ENCODE assay signal across 7 cellular contexts in genomic region chr2:219251656-219252055, GRCh38. TPM values are rescaled to one million over a fixed set of nuclear protein-coding genes. Genes with fewer than 3 reads are reported as not detected.
DNase-seq lines count a peak whose midpoint lies in the region; ATAC-seq and TF ChIP-seq lines count a peak whose summit lies in the region.
"Had no signal": no experiment of that assay in that cellular context is flagged by ENCODE, and none has a peak within 500 bp of the region (broad histone marks: within the 10 kb centered on the region; RNA-seq: fewer than 3 reads in every experiment).

No MANE protein-coding gene starts in this region.

- peaks cover 56% of the 10 kb centered on the region for H3K36me3 Mint-ChIP-seq in activated CD4-positive, alpha-beta T cell treated with anti-CD3 and anti-CD28 coated beads for 36 hours (ENCODE audit: low read depth)
- no peaks in the 10 kb centered on the region for H3K36me3 Mint-ChIP-seq in chondrocyte (ENCODE audit: low read depth)
- peaks cover 78% of the 10 kb centered on the region for H3K36me3 Mint-ChIP-seq in stimulated activated effector memory CD8-positive, alpha-beta T cell treated with anti-CD3 and anti-CD28 coated beads, Interleukin-12 subunit alpha, Interleukin-12 subunit beta, amount 100 ng/mL, for 72 hours

- peak overlapping the region; percentile 93 for H3K27ac Mint-ChIP-seq in activated CD4-positive, alpha-beta T cell treated with anti-CD3 and anti-CD28 coated beads for 36 hours
- H3K27ac Mint-ChIP-seq in chondrocyte (ENCODE audit: unreplicated experiment): peak overlapping the region; percentile 86
- peak overlapping the region; percentile 83 for H3K27ac Mint-ChIP-seq in stimulated activated effector memory CD8-positive, alpha-beta T cell treated with anti-CD3 and anti-CD28 coated beads, Interleukin-12 subunit alpha, Interleukin-12 subunit beta, amount 100 ng/mL, for 72 hours

- CTCF ChIA-PET in activated CD4-positive, alpha-beta T cell treated with anti-CD3 and anti-CD28 coated beads for 36 hours (lab: Charles Lee): interaction anchor here (0.8 to 6.2 kb wide), 9 partner anchors 12 to 353 kb away, joined by 3 to 68 read pairs (median 4); partner anchors contain the start of genes ANKZF1, ATG9A, DNAJB2 and NHEJ1

- TF ChIP-seq CTCF in chondrocyte (IDR thresholded peaks at IDR 0.05): no peak

- DNase-seq in activated CD4-positive, alpha-beta T cell treated with anti-CD3 and anti-CD28 coated beads for 36 hours: no peak
- no peak for DNase-seq in activated CD4-positive, alpha-beta T cell treated with anti-CD3 and anti-CD28 coated beads, Interleukin-2, amount 50 U/mL, for 48 hours
- DNase-seq in chondrocyte (ENCODE audit: low spot score) (no peak), pons (ENCODE audit: low spot score) (no peak)
- DNase-seq in stimulated activated effector memory CD8-positive, alpha-beta T cell treated with anti-CD3 and anti-CD28 coated beads, Interleukin-12 subunit alpha, Interleukin-12 subunit beta, amount 100 ng/mL, for 72 hours (ENCODE audit: low spot score in 2 of 2): no peak
- DNase-seq: NCI-H1105 had no signal

- H3K4me3 Mint-ChIP-seq in activated CD4-positive, alpha-beta T cell treated with anti-CD3 and anti-CD28 coated beads for 36 hours: peak overlapping the region; percentile 89
- peak overlapping the region; percentile 26 for H3K4me3 Mint-ChIP-seq in chondrocyte (ENCODE audit: unreplicated experiment)
- H3K4me3 Mint-ChIP-seq in stimulated activated effector memory CD8-positive, alpha-beta T cell treated with anti-CD3 and anti-CD28 coated beads, Interleukin-12 subunit alpha, Interleukin-12 subunit beta, amount 100 ng/mL, for 72 hours: peak overlapping the region; percentile 68

- H3K4me1 Mint-ChIP-seq in activated CD4-positive, alpha-beta T cell treated with anti-CD3 and anti-CD28 coated beads for 36 hours: peaks cover 75% of the 10 kb centered on the region
- peaks cover 67% of the 10 kb centered on the region for H3K4me1 Mint-ChIP-seq in chondrocyte (ENCODE audit: low read depth)
- peaks cover 75% of the 10 kb centered on the region for H3K4me1 Mint-ChIP-seq in stimulated activated effector memory CD8-positive, alpha-beta T cell treated with anti-CD3 and anti-CD28 coated beads, Interleukin-12 subunit alpha, Interleukin-12 subunit beta, amount 100 ng/mL, for 72 hours

- ATAC-seq in activated CD4-positive, alpha-beta T cell treated with anti-CD3 and anti-CD28 coated beads for 36 hours: no peak
- no peak for ATAC-seq in stimulated activated effector memory CD8-positive, alpha-beta T cell treated with anti-CD3 and anti-CD28 coated beads, Interleukin-12 subunit alpha, Interleukin-12 subunit beta, amount 100 ng/mL, for 72 hours
- no peak for ATAC-seq in GM19023 (IDR thresholded peaks at IDR 0.05; ENCODE audit: unreplicated experiment)

- POLR2A ChIA-PET in activated CD4-positive, alpha-beta T cell treated with anti-CD3 and anti-CD28 coated beads for 36 hours (lab: Charles Lee): interaction anchor here (0.8 to 4.5 kb wide), 3 partner anchors 22 to 33 kb away, joined by 3 to 24 read pairs (median 4); partner anchors contain the start of genes ABCB6, ANKZF1 and ATG9A

- H3K9me3 Mint-ChIP-seq in activated CD4-positive, alpha-beta T cell treated with anti-CD3 and anti-CD28 coated beads for 36 hours (ENCODE audit: low read depth): no peaks in the 10 kb centered on the region
- H3K9me3 Mint-ChIP-seq in chondrocyte (ENCODE audit: low read depth): no peaks in the 10 kb centered on the region
- H3K9me3 Mint-ChIP-seq in stimulated activated effector memory CD8-positive, alpha-beta T cell treated with anti-CD3 and anti-CD28 coated beads, Interleukin-12 subunit alpha, Interleukin-12 subunit beta, amount 100 ng/mL, for 72 hours: no peaks in the 10 kb centered on the region

- intact Hi-C loops in activated CD4-positive, alpha-beta T cell treated with anti-CD3 and anti-CD28 coated beads for 36 hours (cut with DNase I, micrococcal nuclease): loop anchor here (2.0 to 10.0 kb wide), 4 partner anchors 43 to 346 kb away; partner anchors contain the start of genes CHPF (in 1 of the 2), STK11IP (in 1 of the 2), TMEM198 (in 1 of the 2) and ZFAND2B (in 1 of the 2)

- no peaks in the 10 kb centered on the region for H3K27me3 Mint-ChIP-seq in activated CD4-positive, alpha-beta T cell treated with anti-CD3 and anti-CD28 coated beads for 36 hours
- peaks cover 9% of the 10 kb centered on the region for H3K27me3 Mint-ChIP-seq in chondrocyte (ENCODE audit: low read depth)

RNA-seq across cellular contexts. Expression of gene TUBA4B, which starts 1.4 kb away (rescaled TPM):
- total RNA-seq in activated CD4-positive, alpha-beta T cell treated with anti-CD3 and anti-CD28 coated beads for 36 hours: not detected
- not detected in 3 replicates for total RNA-seq in chondrocyte

RNA-seq across cellular contexts. Expression of gene TUBA4A, which starts 2.1 kb away (rescaled TPM):
- 100 to 1,000 TPM; 210 to 369 TPM for total RNA-seq in activated CD4-positive, alpha-beta T cell treated with anti-CD3 and anti-CD28 coated beads for 36 hours
- 9.4 to 19.7 TPM (median 11.5 TPM) in 3 replicates for total RNA-seq in chondrocyte

RNA-seq across cellular contexts. Expression of gene STK16, which starts 6.4 kb away (rescaled TPM):
- total RNA-seq in activated CD4-positive, alpha-beta T cell treated with anti-CD3 and anti-CD28 coated beads for 36 hours: 10 to 100 TPM; 34.3 to 35.4 TPM
- total RNA-seq in chondrocyte: 24.4 to 32.0 TPM (median 25.9 TPM) in 3 replicates

RNA-seq across cellular contexts. Expression of gene GLB1L, which starts 6.4 kb away (rescaled TPM):
- 1 to 10 TPM; 2.7 to 4.2 TPM for total RNA-seq in activated CD4-positive, alpha-beta T cell treated with anti-CD3 and anti-CD28 coated beads for 36 hours
- total RNA-seq in chondrocyte: 2.9 to 7.3 TPM (median 3.0 TPM) in 3 replicates

RNA-seq across cellular contexts. Expression of gene ANKZF1, which starts 22.1 kb away (rescaled TPM):
- 100 to 1,000 TPM; 140 to 166 TPM for total RNA-seq in activated CD4-positive, alpha-beta T cell treated with anti-CD3 and anti-CD28 coated beads for 36 hours
- 27.9 to 38.0 TPM (median 35.9 TPM) in 3 replicates for total RNA-seq in chondrocyte

Comparison
In these comparisons a context has a peak if more than half of its experiments do, and no peak if none do; other contexts are left out.
1. H3K4me3 Mint-ChIP-seq: peak in every context shown above with its lines; median percentile 89 in activated CD4-positive, alpha-beta T cell treated with anti-CD3 and anti-CD28 coated beads for 36 hours; 68 in stimulated activated effector memory CD8-positive, alpha-beta T cell treated with anti-CD3 and anti-CD28 coated beads, Interleukin-12 subunit alpha, Interleukin-12 subunit beta, amount 100 ng/mL, for 72 hours; 26 in chondrocyte.
2. RNA of gene TUBA4A, which starts 2.1 kb away (total RNA-seq): 210 to 369 TPM in activated CD4-positive, alpha-beta T cell treated with anti-CD3 and anti-CD28 coated beads for 36 hours; 9.4 to 19.7 TPM in chondrocyte; every median in the first group is over 10 times any median in the second.
3. Peak in every context shown above with its lines, with median percentiles within 50 percentile points of each other: H3K27ac Mint-ChIP-seq.